In the genomic region with DNA sequence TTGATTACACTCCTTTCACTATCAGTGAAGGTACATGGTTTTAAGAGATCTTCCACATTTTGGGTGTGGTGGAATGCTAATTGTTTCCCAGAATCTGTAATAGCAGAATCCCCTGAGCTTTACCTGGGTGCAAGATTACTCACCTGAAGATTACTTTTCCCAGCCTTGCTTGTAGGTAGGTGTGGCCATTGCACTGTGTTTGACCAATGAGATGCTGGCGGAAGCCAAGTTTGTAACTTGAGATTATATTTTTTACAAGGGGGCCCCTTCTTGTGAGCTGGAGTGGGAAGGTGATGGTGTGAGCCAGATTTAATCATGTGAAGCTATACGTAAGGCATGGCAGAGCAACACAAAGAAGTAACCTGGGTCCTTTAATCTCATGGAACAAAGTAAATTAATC, we compare ENCODE assay signal across 16 cellular contexts.
DNase-seq lines count a peak whose midpoint lies in the region; ATAC-seq and TF ChIP-seq lines count a peak whose summit lies in the region.
"Had no signal": no experiment of that assay in that cellular context is flagged by ENCODE, and none has a peak within 500 bp of the region (broad histone marks: within the 10 kb centered on the region; RNA-seq: fewer than 3 reads in every experiment).

No MANE protein-coding gene starts in this region.

- 49% methylated on average over 2 of the region's 2 CpGs for WGBS in SK-N-SH (ENCODE audit: low lambda C conversion rate)

- peaks cover 25% of the 10 kb centered on the region for H3K4me1 ChIP-seq in iPS-20b (ENCODE audit: insufficient read depth, low read length)
- no peaks in the 10 kb centered on the region; a peak in 1 of 4 replicates for H3K4me1 ChIP-seq in SK-N-SH (ENCODE audit: control insufficient read depth in 1 of 2, insufficient read depth in 2 of 2, low read depth in 1 of 2, low read length in 1 of 2)
- H3K4me1 ChIP-seq: BLaER1 had no signal

- H3K9ac ChIP-seq in iPS-20b (ENCODE audit: low read depth, low read length) (0 out of 2 replicates have a peak overlapping the region, but pooled peaks have one; percentile 37), SK-N-SH (no peak overlapping the region)
- H3K9ac ChIP-seq: BLaER1, GM23248 had no signal

- no peak overlapping the region for H3K4me3 Mint-ChIP-seq in WTC11
- H3K4me3 Mint-ChIP-seq: B cell; CD4-positive, CD25-positive, alpha-beta regulatory T cell; CD8-positive, alpha-beta T cell had no signal

- TF ChIP-seq EP300 in SK-N-SH (IDR thresholded peaks at IDR 0.05; ENCODE audit: borderline replicate concordance in 1 of 2, low read depth in 1 of 2, low read length in 1 of 2), result no peak

- CTCF ChIA-PET in WTC11 (lab: Charles Lee), result interaction anchor here (0.7 kb wide), 1 partner anchor 61 kb away, joined by 3 read pairs; no protein-coding TSS in a partner anchor
- CTCF ChIA-PET in SK-N-SH (lab: Yijun Ruan, JAX), result interaction anchor here (1.3 kb wide), 1 partner anchor 58 kb away, joined by 4 read pairs; no protein-coding TSS in a partner anchor

- H3F3A ChIP-seq in SK-N-SH (replicated peaks; ENCODE audit: insufficient read depth), result no peaks in the 10 kb centered on the region

- H3K36me3 ChIP-seq in H7 (replicated peaks; ENCODE audit: control insufficient read depth, insufficient read depth, low read length) (no peaks in the 10 kb centered on the region), iPS-20b (ENCODE audit: insufficient read depth, low read depth, low read length) (no peaks in the 10 kb centered on the region), SK-N-SH (replicated peaks in 1 of 2; ENCODE audit: control insufficient read depth in 1 of 2, insufficient read depth in 2 of 2, low read length in 1 of 2) (no peaks in the 10 kb centered on the region)
- H3K36me3 ChIP-seq: BLaER1 had no signal

- H3K4me2 ChIP-seq in SK-N-SH, result no peak overlapping the region
- H3K4me2 ChIP-seq: BLaER1 had no signal

- peaks cover 9% of the 10 kb centered on the region for H3K36me3 Mint-ChIP-seq in WTC11
- H3K36me3 Mint-ChIP-seq: CD4-positive, CD25-positive, alpha-beta regulatory T cell had no signal

- no peaks in the 10 kb centered on the region for H3K79me2 ChIP-seq in SK-N-SH (ENCODE audit: insufficient read depth)

- no peak overlapping the region for H2AFZ ChIP-seq in SK-N-SH (ENCODE audit: low read depth)
- H2AFZ ChIP-seq: GM23248 had no signal

- DNase-seq in H7 (peak; percentile 23), WTC11 (ENCODE audit: low spot score) (no peak), SK-N-SH (no peak), RKO (ENCODE audit: low spot score) (no peak)
- DNase-seq: Caco-2; CD4-positive, CD25-positive, alpha-beta regulatory T cell; CD8-positive, alpha-beta T cell; DMS153; DND-41; GM23248 had no signal

- H3K27me3 Mint-ChIP-seq in WTC11 (ENCODE audit: low read depth), result no peaks in the 10 kb centered on the region; the same call in 1 of the 2 replicates
- H3K27me3 Mint-ChIP-seq: B cell; CD4-positive, CD25-positive, alpha-beta regulatory T cell had no signal

- H3K27me3 ChIP-seq in H7 (ENCODE audit: control insufficient read depth, insufficient read depth, low read length) (no peaks in the 10 kb centered on the region), iPS-20b (ENCODE audit: insufficient read depth, low read length) (no peaks in the 10 kb centered on the region), SK-N-SH (ENCODE audit: insufficient read depth) (no peaks in the 10 kb centered on the region)
- H3K27me3 ChIP-seq: BLaER1 had no signal

- no peaks in the 10 kb centered on the region for H4K20me1 ChIP-seq in SK-N-SH (ENCODE audit: insufficient read depth)
- H4K20me1 ChIP-seq: BLaER1 had no signal

- no peak overlapping the region for H3K4me3 ChIP-seq in H7 (ENCODE audit: insufficient read depth, low read depth, low read length)
- H3K4me3 ChIP-seq in iPS-20b (ENCODE audit: low read length), result no peak overlapping the region
- no peak overlapping the region for H3K4me3 ChIP-seq in SK-N-SH (ENCODE audit: low read depth in 2 of 2, low read length in 1 of 2)
- H3K4me3 ChIP-seq: BLaER1, GM23248 had no signal

- POLR2A ChIA-PET in WTC11 (lab: Charles Lee) (no interaction called here), SK-N-SH (lab: Yijun Ruan, JAX) (no interaction called here)

- H3K27ac Mint-ChIP-seq in WTC11, result no peak overlapping the region
- H3K27ac Mint-ChIP-seq: B cell; CD4-positive, CD25-positive, alpha-beta regulatory T cell; CD8-positive, alpha-beta T cell had no signal

- ATAC-seq in WTC11, result peak; percentile 89
- ATAC-seq in HG03039 (IDR thresholded peaks at IDR 0.05; ENCODE audit: unreplicated experiment), result no peak
- ATAC-seq: CD8-positive, alpha-beta T cell; HCT116 had no signal

- TF ChIP-seq CTCF in WTC11 (IDR thresholded peaks at IDR 0.05) (no peak), SK-N-SH (IDR thresholded peaks at IDR 0.05) (no peak)

- H3K9me3 Mint-ChIP-seq in WTC11, result peaks cover 10% of the 10 kb centered on the region

- no peaks in the 10 kb centered on the region; the same call in 1 of the 2 replicates for H3K9me3 ChIP-seq in iPS-20b (ENCODE audit: insufficient read depth, low read depth, low read length)
- H3K9me3 ChIP-seq in SK-N-SH, result no peaks in the 10 kb centered on the region
- H3K9me3 ChIP-seq: BLaER1 had no signal

- no peak for TF ChIP-seq RAD21 in SK-N-SH (IDR thresholded peaks at IDR 0.05; ENCODE audit: low read length)

- H3K27ac ChIP-seq in iPS-20b (ENCODE audit: low read length), result no peak overlapping the region
- no peak overlapping the region for H3K27ac ChIP-seq in SK-N-SH (ENCODE audit: low read depth in 2 of 2, low read length in 1 of 2)
- H3K27ac ChIP-seq: BLaER1, C4-2B, GM23248 had no signal

- H3K9me2 ChIP-seq in SK-N-SH, result no peaks in the 10 kb centered on the region

- peaks cover 33% of the 10 kb centered on the region for H3K4me1 Mint-ChIP-seq in WTC11
- H3K4me1 Mint-ChIP-seq: B cell; CD4-positive, CD25-positive, alpha-beta regulatory T cell had no signal

TF ChIP-seq in WTC11, 78 proteins besides CTCF, POLR2A, EP300 and RAD21:
- TF ChIP-seq, protein P1, sequence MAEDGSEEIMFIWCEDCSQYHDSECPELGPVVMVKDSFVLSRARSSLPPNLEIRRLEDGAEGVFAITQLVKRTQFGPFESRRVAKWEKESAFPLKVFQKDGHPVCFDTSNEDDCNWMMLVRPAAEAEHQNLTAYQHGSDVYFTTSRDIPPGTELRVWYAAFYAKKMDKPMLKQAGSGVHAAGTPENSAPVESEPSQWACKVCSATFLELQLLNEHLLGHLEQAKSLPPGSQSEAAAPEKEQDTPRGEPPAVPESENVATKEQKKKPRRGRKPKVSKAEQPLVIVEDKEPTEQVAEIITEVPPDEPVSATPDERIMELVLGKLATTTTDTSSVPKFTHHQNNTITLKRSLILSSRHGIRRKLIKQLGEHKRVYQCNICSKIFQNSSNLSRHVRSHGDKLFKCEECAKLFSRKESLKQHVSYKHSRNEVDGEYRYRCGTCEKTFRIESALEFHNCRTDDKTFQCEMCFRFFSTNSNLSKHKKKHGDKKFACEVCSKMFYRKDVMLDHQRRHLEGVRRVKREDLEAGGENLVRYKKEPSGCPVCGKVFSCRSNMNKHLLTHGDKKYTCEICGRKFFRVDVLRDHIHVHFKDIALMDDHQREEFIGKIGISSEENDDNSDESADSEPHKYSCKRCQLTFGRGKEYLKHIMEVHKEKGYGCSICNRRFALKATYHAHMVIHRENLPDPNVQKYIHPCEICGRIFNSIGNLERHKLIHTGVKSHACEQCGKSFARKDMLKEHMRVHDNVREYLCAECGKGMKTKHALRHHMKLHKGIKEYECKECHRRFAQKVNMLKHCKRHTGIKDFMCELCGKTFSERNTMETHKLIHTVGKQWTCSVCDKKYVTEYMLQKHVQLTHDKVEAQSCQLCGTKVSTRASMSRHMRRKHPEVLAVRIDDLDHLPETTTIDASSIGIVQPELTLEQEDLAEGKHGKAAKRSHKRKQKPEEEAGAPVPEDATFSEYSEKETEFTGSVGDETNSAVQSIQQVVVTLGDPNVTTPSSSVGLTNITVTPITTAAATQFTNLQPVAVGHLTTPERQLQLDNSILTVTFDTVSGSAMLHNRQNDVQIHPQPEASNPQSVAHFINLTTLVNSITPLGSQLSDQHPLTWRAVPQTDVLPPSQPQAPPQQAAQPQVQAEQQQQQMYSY (CRISPR knock-in tag; IDR thresholded peaks at IDR 0.05), result no peak
- peak; percentile 26; the same call in 1 of the 2 replicates for TF ChIP-seq NFYB (CRISPR knock-in tag; conservative IDR thresholded peaks at IDR 0.05; ENCODE audit: low read depth)
TF ChIP-seq in WTC11: peak in this region for 1.

TF ChIP-seq in SK-N-SH, 30 proteins besides CTCF, POLR2A, EP300 and RAD21 (continues in another document):
- TF ChIP-seq FOSL2 (IDR thresholded peaks at IDR 0.05; ENCODE audit: borderline replicate concordance, low read depth) (no peak), SIN3A (IDR thresholded peaks at IDR 0.05; ENCODE audit: borderline replicate concordance, low read depth, low read length) (no peak), SMC3 (IDR thresholded peaks at IDR 0.05; ENCODE audit: low read depth, low read length) (no peak), RFX5 (IDR thresholded peaks at IDR 0.05; ENCODE audit: low read length) (no peak), GABPA (IDR thresholded peaks at IDR 0.05; ENCODE audit: low read depth) (no peak)
- TF ChIP-seq, protein P2, sequence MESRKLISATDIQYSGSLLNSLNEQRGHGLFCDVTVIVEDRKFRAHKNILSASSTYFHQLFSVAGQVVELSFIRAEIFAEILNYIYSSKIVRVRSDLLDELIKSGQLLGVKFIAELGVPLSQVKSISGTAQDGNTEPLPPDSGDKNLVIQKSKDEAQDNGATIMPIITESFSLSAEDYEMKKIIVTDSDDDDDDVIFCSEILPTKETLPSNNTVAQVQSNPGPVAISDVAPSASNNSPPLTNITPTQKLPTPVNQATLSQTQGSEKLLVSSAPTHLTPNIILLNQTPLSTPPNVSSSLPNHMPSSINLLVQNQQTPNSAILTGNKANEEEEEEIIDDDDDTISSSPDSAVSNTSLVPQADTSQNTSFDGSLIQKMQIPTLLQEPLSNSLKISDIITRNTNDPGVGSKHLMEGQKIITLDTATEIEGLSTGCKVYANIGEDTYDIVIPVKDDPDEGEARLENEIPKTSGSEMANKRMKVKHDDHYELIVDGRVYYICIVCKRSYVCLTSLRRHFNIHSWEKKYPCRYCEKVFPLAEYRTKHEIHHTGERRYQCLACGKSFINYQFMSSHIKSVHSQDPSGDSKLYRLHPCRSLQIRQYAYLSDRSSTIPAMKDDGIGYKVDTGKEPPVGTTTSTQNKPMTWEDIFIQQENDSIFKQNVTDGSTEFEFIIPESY (IDR thresholded peaks at IDR 0.05; ENCODE audit: borderline replicate concordance, low read depth), result no peak
